ENCODE assay signal across 17 cellular contexts in genomic region chr17:78640700-78641099, GRCh38.
A peak's percentile ranks its signal among the peaks of the same experiment; 100 is the strongest.
DNase-seq lines count a peak whose midpoint lies in the region; ATAC-seq, FAIRE-seq and TF ChIP-seq lines count a peak whose summit lies in the region.
"Had no signal": no experiment of that assay in that cellular context is flagged by ENCODE, and none has a peak within 500 bp of the region (broad histone marks: within the 10 kb centered on the region; RNA-seq: fewer than 3 reads in every experiment).

No MANE protein-coding gene starts in this region.

- in situ Hi-C loops in K562 (cut with MboI), result no loop called here

- no peak for TF ChIP-seq EP300 in K562 (IDR thresholded peaks at IDR 0.05; ENCODE audit: low read length)

- no peak overlapping the region for H3K4me3 ChIP-seq in K562
- H3K4me3 ChIP-seq: A549 had no signal

- no peak overlapping the region for H3K4me3 Mint-ChIP-seq in activated CD4-positive, alpha-beta T cell treated with anti-CD3 and anti-CD28 coated beads, Interleukin-2, amount 10 ng/mL, durations not matched to agents 7 days and 5 days
- H3K4me3 Mint-ChIP-seq: CD8-positive, alpha-beta T cell; H9 had no signal

- intact Hi-C loops in K562 (cut with micrococcal nuclease), result no loop called here
- intact Hi-C loops in sciatic nerve (cut with DNase I), result no loop called here

- H3K9ac ChIP-seq in K562 (ENCODE audit: insufficient read depth in 1 of 2, low read depth in 2 of 2, low read length in 2 of 2), result no peak overlapping the region

- H2AFZ ChIP-seq in K562 (ENCODE audit: low read depth, low read length), result no peak overlapping the region

- peaks cover under 1% of the 10 kb centered on the region for H3K27me3 Mint-ChIP-seq in activated CD4-positive, alpha-beta T cell treated with anti-CD3 and anti-CD28 coated beads, Interleukin-2, amount 10 ng/mL, durations not matched to agents 7 days and 5 days

- H3K9me3 Mint-ChIP-seq in activated CD4-positive, alpha-beta T cell treated with anti-CD3 and anti-CD28 coated beads, Interleukin-2, amount 10 ng/mL, durations not matched to agents 7 days and 5 days, result no peaks in the 10 kb centered on the region
- H3K9me3 Mint-ChIP-seq: CD8-positive, alpha-beta T cell; H9 had no signal

- peak overlapping the region; percentile 19 for H3K27ac Mint-ChIP-seq in activated CD4-positive, alpha-beta T cell treated with anti-CD3 and anti-CD28 coated beads, Interleukin-2, amount 10 ng/mL, durations not matched to agents 7 days and 5 days
- H3K27ac Mint-ChIP-seq: CD8-positive, alpha-beta T cell had no signal

- H4K20me1 ChIP-seq in K562 (replicated peaks; ENCODE audit: control insufficient read depth, insufficient read depth, low read length), result peaks cover 12% of the 10 kb centered on the region; the same call in 1 of the 2 replicates

- no peak for TF ChIP-seq CTCF in K562 (IDR thresholded peaks at IDR 0.05 in 2 of 3, conservative IDR thresholded peaks at IDR 0.05 in 1 of 3; ENCODE audit: insufficient read depth in 2 of 3, low read depth in 1 of 3, low read length in 3 of 3)

- ATAC-seq in K562 (no peak), sciatic nerve (no peak), GM18907 (IDR thresholded peaks at IDR 0.05; ENCODE audit: unreplicated experiment) (no peak)
- ATAC-seq: A549; CD8-positive, alpha-beta T cell had no signal

- POLR2A ChIA-PET in activated CD4-positive, alpha-beta T cell treated with anti-CD3 and anti-CD28 coated beads, Interleukin-2, amount 10 ng/mL, durations not matched to agents 7 days and 5 days (lab: Charles Lee), result no interaction called here
- POLR2A ChIA-PET in K562 (lab: Yijun Ruan, JAX), result interaction anchor here (0.6 to 1.9 kb wide), 2 partner anchors 14 to 1217 kb away, joined by 3 to 4 read pairs; no protein-coding TSS in a partner anchor

- H3K36me3 Mint-ChIP-seq in activated CD4-positive, alpha-beta T cell treated with anti-CD3 and anti-CD28 coated beads, Interleukin-2, amount 10 ng/mL, durations not matched to agents 7 days and 5 days (ENCODE audit: low read depth), result no peaks in the 10 kb centered on the region
- H3K36me3 Mint-ChIP-seq: CD8-positive, alpha-beta T cell had no signal

- 0 out of 2 replicates have a peak, but pooled peaks cover 3% of the 10 kb centered on the region for H3K9me3 ChIP-seq in K562 (replicated peaks; ENCODE audit: control insufficient read depth, insufficient read depth, low read depth, low read length)
- H3K9me3 ChIP-seq: A549 had no signal

- no peaks in the 10 kb centered on the region for H3K9me1 ChIP-seq in K562 (ENCODE audit: control insufficient read depth, insufficient read depth, low read length)

- no peak for TF ChIP-seq POLR2A in K562 (conservative IDR thresholded peaks at IDR 0.05)

- no peak for TF ChIP-seq RAD21 in K562 (CRISPR knock-in tag; conservative IDR thresholded peaks at IDR 0.05 in 1 of 2, IDR thresholded peaks at IDR 0.05 in 1 of 2)

- no peak overlapping the region for H3K27ac ChIP-seq in K562 (ENCODE audit: extremely low read depth, low read depth, low read length)
- H3K27ac ChIP-seq: 22Rv1, C4-2B had no signal

- H3K27me3 ChIP-seq in K562 (ENCODE audit: control insufficient read depth in 2 of 2, insufficient read depth in 2 of 2, low read length in 2 of 2), result peaks cover 26 to 67% of the 10 kb centered on the region in 2 experiments

- FAIRE-seq in K562 (lab: Jason Lieb, UNC), result no peak
- FAIRE-seq: A549, H1 had no signal

- no peak for DNase-seq in activated CD4-positive, alpha-beta T cell treated with anti-CD3 and anti-CD28 coated beads, Interleukin-2, amount 10 ng/mL, durations not matched to agents 7 days and 5 days
- no peak for DNase-seq in activated CD4-positive, alpha-beta T cell treated with anti-CD3 and anti-CD28 coated beads for 4 hours
- DNase-seq in K562 (ENCODE audit: extremely low read depth in 1 of 4, low spot score in 3 of 4), result no peak
- DNase-seq in sciatic nerve (ENCODE audit: low spot score), result peak; percentile 14
- DNase-seq in activated CD4-positive, CD25-positive, alpha-beta regulatory T cell (lab: John Stamatoyannopoulos, UW), result no peak
- DNase-seq in superior temporal gyrus (ENCODE audit: extremely low spot score), result no peak
- DNase-seq: AML-193; Calu3; CD8-positive, alpha-beta T cell; DMS79 treated with DMSO at 0.1 percent for 48 hours; GF-D8; H9 had no signal

- 3% methylated on average over 4 of the region's 4 CpGs for WGBS in K562 (ENCODE audit: insufficient coverage, low coverage, missing lambda C conversion rate)

- no peaks in the 10 kb centered on the region for H3K36me3 ChIP-seq in K562 (ENCODE audit: control insufficient read depth, insufficient read depth, low read length)

- CTCF ChIA-PET in activated CD4-positive, alpha-beta T cell treated with anti-CD3 and anti-CD28 coated beads, Interleukin-2, amount 10 ng/mL, durations not matched to agents 7 days and 5 days (lab: Charles Lee), result no interaction called here
- CTCF ChIA-PET in K562 (lab: Yijun Ruan, JAX; ENCODE audit: low intra/inter-chr PET ratio), result no interaction called here

- H3K79me2 ChIP-seq in K562 (ENCODE audit: control insufficient read depth, insufficient read depth, low read length), result no peaks in the 10 kb centered on the region

- H3K4me2 ChIP-seq in K562 (ENCODE audit: insufficient read depth, low read length), result no peak overlapping the region
- H3K4me2 ChIP-seq: A549 had no signal

- H3K4me1 ChIP-seq in K562 (replicated peaks in 1 of 2; ENCODE audit: control insufficient read depth in 2 of 2, insufficient read depth in 2 of 2, low read length in 2 of 2), result no peaks in the 10 kb centered on the region

- no TSS peak for BruUV-seq in K562 (replicated peaks; lab: Mats Ljungman, UMichigan)

- H3K4me1 Mint-ChIP-seq in activated CD4-positive, alpha-beta T cell treated with anti-CD3 and anti-CD28 coated beads, Interleukin-2, amount 10 ng/mL, durations not matched to agents 7 days and 5 days, result peaks cover 12% of the 10 kb centered on the region

TF ChIP-seq in K562, 482 proteins besides CTCF, POLR2A, EP300 and RAD21:
- TF ChIP-seq MYC (IDR thresholded peaks at IDR 0.05; ENCODE audit: low read depth, low read length) (no peak), MYC (CRISPR knock-in tag; IDR thresholded peaks at IDR 0.05; ENCODE audit: borderline replicate concordance, low read depth) (no peak), ZNF121 (CRISPR knock-in tag; conservative IDR thresholded peaks at IDR 0.05) (peak; percentile 57), HDAC3 (IDR thresholded peaks at IDR 0.05; ENCODE audit: borderline replicate concordance, partially characterized antibody) (no peak), CHD2 (IDR thresholded peaks at IDR 0.05; ENCODE audit: low read depth, low read length) (no peak), ZNF3 (CRISPR knock-in tag; IDR thresholded peaks at IDR 0.05) (no peak), BHLHE40 (IDR thresholded peaks at IDR 0.05; ENCODE audit: low read length) (no peak), HES1 (IDR thresholded peaks at IDR 0.05; ENCODE audit: low read depth) (no peak)
